ENCODE assay signal across 13 cellular contexts in the genomic region with DNA sequence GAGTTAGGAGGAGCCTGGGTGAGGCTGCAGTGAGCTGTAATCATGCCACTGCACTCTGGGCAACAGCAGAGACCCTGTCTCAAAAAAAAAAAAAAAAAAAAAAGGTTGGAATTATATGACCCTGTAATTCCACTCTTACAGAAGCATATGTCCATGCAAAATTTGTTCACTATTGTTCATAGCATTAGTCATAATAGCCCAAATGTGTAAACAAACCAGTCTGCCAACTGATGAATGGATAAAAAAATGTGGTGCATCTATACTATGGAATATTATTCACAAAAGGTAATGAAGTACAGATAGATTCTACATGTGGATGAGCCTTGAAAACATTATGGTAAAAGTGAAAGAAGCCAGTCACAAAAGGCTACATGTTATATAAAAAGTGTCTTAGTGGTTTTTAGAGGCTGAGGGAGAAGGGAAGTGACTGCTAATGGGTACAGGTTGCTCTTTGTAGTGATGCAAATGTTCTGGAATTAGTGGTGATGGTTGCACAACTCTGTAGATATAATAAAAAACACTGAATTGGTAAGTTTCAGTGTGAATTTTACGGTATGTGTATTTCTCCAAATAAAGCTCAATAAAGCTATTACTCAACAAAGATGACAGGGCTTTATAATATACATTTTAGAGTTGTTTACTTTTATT. TPM values are rescaled to one million over a fixed set of nuclear protein-coding genes. Genes with fewer than 3 reads are reported as not detected.
A peak's percentile ranks its signal among the peaks of the same experiment; 100 is the strongest.
DNase-seq lines count a peak whose midpoint lies in the region; ATAC-seq lines count a peak whose summit lies in the region.
"Had no signal": no experiment of that assay in that cellular context is flagged by ENCODE, and none has a peak within 500 bp of the region (broad histone marks: within the 10 kb centered on the region; RNA-seq: fewer than 3 reads in every experiment).

No MANE protein-coding gene starts in this region.

- peak; percentile 62 for DNase-seq in DMS53 treated with DMSO at 0.1 percent for 48 hours (lab: John Stamatoyannopoulos, UW; ENCODE audit: unreplicated experiment)
- peak; percentile 40 for DNase-seq in M059J (ENCODE audit: low read depth)
- DNase-seq in amniotic epithelial cell (ENCODE audit: low read depth) = peak; percentile 67
- peak; percentile 80 to 86 for DNase-seq in lung microvascular endothelial cell (ENCODE audit: low read depth in 2 of 2)
- DNase-seq in NCI-H187 treated with DMSO at 0.1 percent for 48 hours (lab: John Stamatoyannopoulos, UW) = no peak
- DNase-seq: activated CD8-positive, alpha-beta memory T cell treated with anti-CD3 and anti-CD28 coated beads, Interleukin-2, amount 50 U/mL, for 48 hours; caudate nucleus; foreskin melanocyte; islet precursor cell; NCI-H1436 treated with DMSO at 0.1 percent for 48 hours; NCI-H524 had no signal

- ATAC-seq in GM18520 (IDR thresholded peaks at IDR 0.05; ENCODE audit: unreplicated experiment) (no peak), GM18517 (IDR thresholded peaks at IDR 0.05; ENCODE audit: unreplicated experiment) (no peak)

RNA-seq across cellular contexts. Expression of a gene that starts 9.4 kb away (rescaled TPM):
- total RNA-seq in M059J (2014; rRNA removed; shearing (Covaris generic)) = 15.9 and 28.9 TPM in 2 replicates
- 17.4 and 24.8 TPM in 2 replicates for total RNA-seq in lung microvascular endothelial cell

RNA-seq across cellular contexts. Expression of a gene that starts 9.5 kb away (rescaled TPM):
- 63.3 and 67.5 TPM in 2 replicates for total RNA-seq in M059J (2014; rRNA removed; shearing (Covaris generic))
- 30.7 and 44.8 TPM in 2 replicates for total RNA-seq in lung microvascular endothelial cell
